ENCODE assay signal across 8 cellular contexts in genomic region chr1:150268342-150268705, GRCh38. TPM values are rescaled to one million over a fixed set of nuclear protein-coding genes. Genes with fewer than 3 reads are reported as not detected.
DNase-seq lines count a peak whose midpoint lies in the region; ATAC-seq and TF ChIP-seq lines count a peak whose summit lies in the region.

No MANE protein-coding gene starts in this region.

- peaks cover 11% of the 10 kb centered on the region for H3K36me3 ChIP-seq in BJ (ENCODE audit: control insufficient read depth, insufficient read depth, low read length)
- H3K36me3 ChIP-seq in OCI-LY7 (ENCODE audit: insufficient read depth, low read length): peaks cover 32% of the 10 kb centered on the region
- peaks cover 8 to 15% of the 10 kb centered on the region in 2 donors for H3K36me3 ChIP-seq in prostate gland

- peak overlapping the region; percentile 99; the same call in 1 of the 2 replicates for H2AFZ ChIP-seq in OCI-LY7 (ENCODE audit: low read length)

- H3K4me1 ChIP-seq in OCI-LY7 (ENCODE audit: insufficient read depth, low read length, poor library complexity, severe bottlenecking) (peaks cover 21% of the 10 kb centered on the region), prostate gland (replicated peaks) (peaks cover 7% of the 10 kb centered on the region)

- H3K9me3 Mint-ChIP-seq in activated naive CD4-positive, alpha-beta T cell treated with anti-CD3 and anti-CD28 coated beads, Interleukin-2, amount 10 ng/mL, durations not matched to agents 7 days and 5 days: no peaks in the 10 kb centered on the region

- no peak for TF ChIP-seq POLR2A in prostate gland (IDR thresholded peaks at IDR 0.05)

- H3K9me2 ChIP-seq in OCI-LY7 (ENCODE audit: insufficient read depth, low read length): no peaks in the 10 kb centered on the region

- H3K4me3 Mint-ChIP-seq in activated naive CD4-positive, alpha-beta T cell treated with anti-CD3 and anti-CD28 coated beads, Interleukin-2, amount 10 ng/mL, durations not matched to agents 7 days and 5 days: peak overlapping the region; percentile 86

- no peak for TF ChIP-seq CTCF in BJ (IDR thresholded peaks at IDR 0.05; ENCODE audit: insufficient read depth, low read depth, low read length)
- no peak for TF ChIP-seq CTCF in OCI-LY7 (conservative IDR thresholded peaks at IDR 0.05; ENCODE audit: low read length)
- no peak for TF ChIP-seq CTCF in prostate gland (IDR thresholded peaks at IDR 0.05)

- peaks cover 4% of the 10 kb centered on the region for H3K27me3 Mint-ChIP-seq in activated naive CD4-positive, alpha-beta T cell treated with anti-CD3 and anti-CD28 coated beads, Interleukin-2, amount 10 ng/mL, durations not matched to agents 7 days and 5 days

- peaks cover 20% of the 10 kb centered on the region for H3K79me2 ChIP-seq in OCI-LY7 (ENCODE audit: insufficient read depth, low read depth, low read length)

- H3K27ac Mint-ChIP-seq in activated naive CD4-positive, alpha-beta T cell treated with anti-CD3 and anti-CD28 coated beads, Interleukin-2, amount 10 ng/mL, durations not matched to agents 7 days and 5 days: peak overlapping the region; percentile 98

- H3K4me3 ChIP-seq in BJ (ENCODE audit: low read depth, low read length) (peak overlapping the region; percentile 94), OCI-LY7 (ENCODE audit: low read depth, low read length, poor library complexity, severe bottlenecking) (peak overlapping the region; percentile 82), prostate gland (peak overlapping the region; percentile 75 to 87)

- H3K4me2 ChIP-seq in OCI-LY7 (ENCODE audit: low read length): peak overlapping the region; percentile 99

- no peaks in the 10 kb centered on the region for H4K20me1 ChIP-seq in OCI-LY7 (ENCODE audit: insufficient read depth, low read length)

- H3K4me1 Mint-ChIP-seq in activated naive CD4-positive, alpha-beta T cell treated with anti-CD3 and anti-CD28 coated beads, Interleukin-2, amount 10 ng/mL, durations not matched to agents 7 days and 5 days: peaks cover 31% of the 10 kb centered on the region

- ATAC-seq in GM21717 (IDR thresholded peaks at IDR 0.05; ENCODE audit: unreplicated experiment) (peak; percentile 13), Right ventricle myocardium superior (ENCODE audit: poor library complexity) (peak; percentile 33), GM18868 (IDR thresholded peaks at IDR 0.05; ENCODE audit: unreplicated experiment) (no peak)

- H3K27me3 ChIP-seq in BJ (ENCODE audit: control insufficient read depth, insufficient read depth, low read length) (no peaks in the 10 kb centered on the region), prostate gland (replicated peaks; ENCODE audit: insufficient read depth) (no peaks in the 10 kb centered on the region)

- H3K36me3 Mint-ChIP-seq in activated naive CD4-positive, alpha-beta T cell treated with anti-CD3 and anti-CD28 coated beads, Interleukin-2, amount 10 ng/mL, durations not matched to agents 7 days and 5 days: peaks cover 52% of the 10 kb centered on the region

- no TSS peak for BruUV-seq in OCI-LY7 (replicated peaks; lab: Mats Ljungman, UMichigan)

- POLR2A ChIA-PET in BJ (lab: Charles Lee) (interaction anchor here (1.0 kb wide), 1 partner anchor 9 kb away, joined by 5 read pairs; no protein-coding TSS in a partner anchor), OCI-LY7 (lab: Charles Lee) (interaction anchor here (0.7 to 1.1 kb wide), 2 partner anchors 8 to 34 kb away, joined by 3 read pairs; no protein-coding TSS in a partner anchor)

- H3K9me3 ChIP-seq in OCI-LY7 (ENCODE audit: low read length) (0 out of 2 replicates have a peak, but pooled peaks cover 5% of the 10 kb centered on the region), prostate gland (no peaks in the 10 kb centered on the region)

- under 1% methylated on average over 21 of the region's 21 CpGs for WGBS in prostate gland

- CTCF ChIA-PET in BJ (lab: Yijun Ruan, JAX): interaction anchor here (1.2 to 8.9 kb wide), 2 partner anchors 12 to 13 kb away, joined by 9 to 85 read pairs; partner anchors contain the start of gene CA14
- CTCF ChIA-PET in OCI-LY7 (lab: Charles Lee; ENCODE audit: unreplicated experiment): interaction anchor here (0.6 kb wide), 1 partner anchor 14 kb away, joined by 3 read pairs; the partner anchor contains the start of gene CIART
- CTCF ChIA-PET in activated naive CD4-positive, alpha-beta T cell treated with anti-CD3 and anti-CD28 coated beads, Interleukin-2, amount 10 ng/mL, durations not matched to agents 7 days and 5 days (lab: Charles Lee): interaction anchor here (1.0 to 2.6 kb wide), 3 partner anchors 10 to 13 kb away, joined by 3 to 8 read pairs (median 3); no protein-coding TSS in a partner anchor

- DNase-seq in BJ (ENCODE audit: low read depth) (no peak), OCI-LY7 (ENCODE audit: low spot score) (peak; percentile 50), Right ventricle myocardium superior (no peak), prostate gland (ENCODE audit: low spot score) (peak; percentile 18), NCI-H1092 treated with DMSO at 0.1 percent for 48 hours (lab: John Stamatoyannopoulos, UW) (no peak)
- peak; percentile 70 for DNase-seq in activated naive CD4-positive, alpha-beta T cell treated with anti-CD3 and anti-CD28 coated beads, Interleukin-2, amount 10 ng/mL, durations not matched to agents 7 days and 5 days

- peak overlapping the region; percentile 52 for H3K27ac ChIP-seq in OCI-LY7 (ENCODE audit: low read depth, low read length, poor library complexity, severe bottlenecking)
- peak overlapping the region; percentile 86 to 89 for H3K27ac ChIP-seq in prostate gland

- intact Hi-C loops in OCI-LY7 (cut with micrococcal nuclease; ENCODE audit: unreplicated experiment) (no loop called here), Right ventricle myocardium superior (cut with DNase I) (no loop called here), prostate gland (cut with DNase I) (no loop called here)

RNA-seq across cellular contexts. Expression of gene APH1A, which starts 0.5 kb away (rescaled TPM):
- 156 and 172 TPM in 2 replicates for polyA plus RNA-seq in BJ (2011; rRNA removed)
- polyA minus RNA-seq in BJ (2011; rRNA and poly(A)+ RNA removed): 76.5 and 125 TPM in 2 replicates
- total RNA-seq in OCI-LY7 (2014; rRNA removed; shearing (Covaris generic)): 83.3 and 113 TPM in 2 replicates
- total RNA-seq in OCI-LY7 (2022): 122 and 124 TPM in 2 replicates
- total RNA-seq in Right ventricle myocardium superior: 53.6 TPM
- total RNA-seq in prostate gland: 100 to 1,000 TPM; 122 to 130 TPM

RNA-seq across cellular contexts. Expression of gene C1orf54, which starts 4.3 kb away (rescaled TPM):
- polyA plus RNA-seq in BJ (2011; rRNA removed): 9.4 and 17.1 TPM in 2 replicates
- 1.5 and 1.9 TPM in 2 replicates for polyA minus RNA-seq in BJ (2011; rRNA and poly(A)+ RNA removed)
- total RNA-seq in OCI-LY7 (2014; rRNA removed; shearing (Covaris generic)): 0.44 TPM in 1 of 2 replicates, not detected in the other
- total RNA-seq in OCI-LY7 (2022): 0.61 and 1.5 TPM in 2 replicates
- 8.8 TPM for total RNA-seq in Right ventricle myocardium superior
- total RNA-seq in prostate gland: 1 to 10 TPM; 1.4 to 8.2 TPM

RNA-seq across cellular contexts. Expression of gene CA14, which starts 10.8 kb away (rescaled TPM):
- not detected in 2 replicates for polyA plus RNA-seq in BJ (2011; rRNA removed)
- not detected in 2 replicates for polyA minus RNA-seq in BJ (2011; rRNA and poly(A)+ RNA removed)
- not detected in 2 replicates for total RNA-seq in OCI-LY7 (2014; rRNA removed; shearing (Covaris generic))
- total RNA-seq in OCI-LY7 (2022) (not detected in 2 replicates), Right ventricle myocardium superior (14.0 TPM), prostate gland (1 to 10 TPM in 1 of 2 donors, under 1 TPM in 1; 0.36 to 3.3 TPM)

RNA-seq across cellular contexts. Expression of gene CIART, which starts 14.0 kb away (rescaled TPM):
- 17.2 and 18.7 TPM in 2 replicates for polyA plus RNA-seq in BJ (2011; rRNA removed)
- polyA minus RNA-seq in BJ (2011; rRNA and poly(A)+ RNA removed): 12.9 and 27.8 TPM in 2 replicates
- total RNA-seq in OCI-LY7 (2014; rRNA removed; shearing (Covaris generic)): not detected in 2 replicates
- total RNA-seq in OCI-LY7 (2022) (0.63 and 0.68 TPM in 2 replicates), Right ventricle myocardium superior (11.8 TPM), prostate gland (10 to 100 TPM in 1 of 2 donors, 1 to 10 TPM in 1; 6.9 to 10.1 TPM)

RNA-seq across cellular contexts. Expression of gene MRPS21, which starts 25.3 kb away (rescaled TPM):
- 30.5 and 69.2 TPM in 2 replicates for polyA plus RNA-seq in BJ (2011; rRNA removed)
- 8.9 and 13.8 TPM in 2 replicates for polyA minus RNA-seq in BJ (2011; rRNA and poly(A)+ RNA removed)
- total RNA-seq in OCI-LY7 (2014; rRNA removed; shearing (Covaris generic)): 64.8 and 80.0 TPM in 2 replicates
- total RNA-seq in OCI-LY7 (2022) (74.2 and 75.5 TPM in 2 replicates), Right ventricle myocardium superior (71.2 TPM), prostate gland (10 to 100 TPM; 40.1 to 49.0 TPM)

Comparison
In these comparisons a context has a peak if more than half of its experiments do, and no peak if none do; other contexts are left out.
1. DNase-seq: peak in OCI-LY7 (single experiment), activated naive CD4-positive, alpha-beta T cell treated with anti-CD3 and anti-CD28 coated beads, Interleukin-2, amount 10 ng/mL, durations not matched to agents 7 days and 5 days (single experiment) and prostate gland (single experiment); none in BJ (single experiment), Right ventricle myocardium superior (single experiment) and NCI-H1092 treated with DMSO at 0.1 percent for 48 hours (single experiment).
2. Peak in every context shown above with its lines, with median percentiles within 50 percentile points of each other: H3K4me3 ChIP-seq.